ENCODE assay signal across 16 cellular contexts in genomic region chr4:89300490-89300889, GRCh38. TPM values are rescaled to one million over a fixed set of nuclear protein-coding genes. Genes with fewer than 3 reads are reported as not detected.
DNase-seq lines count a peak whose midpoint lies in the region; ATAC-seq lines count a peak whose summit lies in the region.
"Had no signal": no experiment of that assay in that cellular context is flagged by ENCODE, and none has a peak within 500 bp of the region (broad histone marks: within the 10 kb centered on the region; RNA-seq: fewer than 3 reads in every experiment).

No MANE protein-coding gene starts in this region.

- intact Hi-C loops in activated T-helper 1 cell treated with anti-CD3 and anti-CD28 coated beads, Interleukin-12 subunit alpha, Interleukin-12 subunit beta, Interleukin-2, Interleukin-4 antibody, amounts not matched to agents 30 ng/mL and 10 ng/mL and 1 ng/mL, durations not matched to agents 14 hours and 24 hours and 36 hours (cut with micrococcal nuclease) = no loop called here

- peak; percentile 24 to 42 for ATAC-seq in activated CD4-positive, CD25-positive, alpha-beta regulatory T cell treated with anti-CD3 and anti-CD28 coated beads, Interleukin-2, amount 50 U/mL, for 24 hours
- no peak for ATAC-seq in naive thymus-derived CD8-positive, alpha-beta T cell
- ATAC-seq: gastrocnemius medialis, GM23338 had no signal

- no peaks in the 10 kb centered on the region for H3K27me3 Mint-ChIP-seq in CD8-positive, alpha-beta memory T cell
- H3K27me3 Mint-ChIP-seq in activated T-helper 1 cell treated with anti-CD3 and anti-CD28 coated beads, Interleukin-12 subunit alpha, Interleukin-12 subunit beta, Interleukin-2, Interleukin-4 antibody, amounts not matched to agents 30 ng/mL and 10 ng/mL and 1 ng/mL, durations not matched to agents 14 hours and 24 hours and 36 hours (ENCODE audit: insufficient read depth) = no peaks in the 10 kb centered on the region
- H3K27me3 Mint-ChIP-seq in naive thymus-derived CD8-positive, alpha-beta T cell = no peaks in the 10 kb centered on the region
- H3K27me3 Mint-ChIP-seq: memory B cell had no signal

- no peaks in the 10 kb centered on the region for H3K9me3 Mint-ChIP-seq in CD8-positive, alpha-beta memory T cell
- no peaks in the 10 kb centered on the region for H3K9me3 Mint-ChIP-seq in activated T-helper 1 cell treated with anti-CD3 and anti-CD28 coated beads, Interleukin-12 subunit alpha, Interleukin-12 subunit beta, Interleukin-2, Interleukin-4 antibody, amounts not matched to agents 30 ng/mL and 10 ng/mL and 1 ng/mL, durations not matched to agents 14 hours and 24 hours and 36 hours
- no peaks in the 10 kb centered on the region for H3K9me3 Mint-ChIP-seq in naive thymus-derived CD8-positive, alpha-beta T cell
- H3K9me3 Mint-ChIP-seq: GM23338, memory B cell had no signal

- no peaks in the 10 kb centered on the region for H3K36me3 ChIP-seq in CD8-positive, alpha-beta memory T cell (ENCODE audit: insufficient read depth, low read length)
- H3K36me3 ChIP-seq in SJCRH30 = no peaks in the 10 kb centered on the region
- H3K36me3 ChIP-seq: gastrocnemius medialis, suprapubic skin had no signal

- peaks cover 77 to 97% (median 96%) of the 10 kb centered on the region in 3 donors for H3K4me1 Mint-ChIP-seq in CD8-positive, alpha-beta memory T cell
- peaks cover 84% of the 10 kb centered on the region for H3K4me1 Mint-ChIP-seq in activated T-helper 1 cell treated with anti-CD3 and anti-CD28 coated beads, Interleukin-12 subunit alpha, Interleukin-12 subunit beta, Interleukin-2, Interleukin-4 antibody, amounts not matched to agents 30 ng/mL and 10 ng/mL and 1 ng/mL, durations not matched to agents 14 hours and 24 hours and 36 hours (ENCODE audit: low read depth)
- H3K4me1 Mint-ChIP-seq in naive thymus-derived CD8-positive, alpha-beta T cell = peaks cover 24 to 86% (median 76%) of the 10 kb centered on the region in 4 donors

- H3K27ac ChIP-seq in CD8-positive, alpha-beta memory T cell (ENCODE audit: low read depth, low read length) = no peak overlapping the region
- no peak overlapping the region for H3K27ac ChIP-seq in SJCRH30
- H3K27ac ChIP-seq: gastrocnemius medialis, suprapubic skin had no signal

- no peaks in the 10 kb centered on the region for H3K9me3 ChIP-seq in CD8-positive, alpha-beta memory T cell (ENCODE audit: low read length)
- H3K9me3 ChIP-seq in SJCRH30 (replicated peaks) = no peaks in the 10 kb centered on the region
- H3K9me3 ChIP-seq: gastrocnemius medialis, suprapubic skin had no signal

- H3K36me3 Mint-ChIP-seq in CD8-positive, alpha-beta memory T cell = peaks cover 0 to 6% (median 2%) of the 10 kb centered on the region in 3 donors
- peaks cover 27% of the 10 kb centered on the region for H3K36me3 Mint-ChIP-seq in activated T-helper 1 cell treated with anti-CD3 and anti-CD28 coated beads, Interleukin-12 subunit alpha, Interleukin-12 subunit beta, Interleukin-2, Interleukin-4 antibody, amounts not matched to agents 30 ng/mL and 10 ng/mL and 1 ng/mL, durations not matched to agents 14 hours and 24 hours and 36 hours (ENCODE audit: low read depth)
- no peaks in the 10 kb centered on the region for H3K36me3 Mint-ChIP-seq in naive thymus-derived CD8-positive, alpha-beta T cell
- H3K36me3 Mint-ChIP-seq: memory B cell had no signal

- POLR2A ChIA-PET in CD8-positive, alpha-beta memory T cell (lab: Charles Lee) = interaction anchor here (1.3 to 3.5 kb wide), 3 partner anchors 10 to 17 kb away, joined by 5 to 35 read pairs (median 12); no protein-coding TSS in a partner anchor
- POLR2A ChIA-PET in naive thymus-derived CD8-positive, alpha-beta T cell (lab: Charles Lee) = interaction anchor here (1.0 to 4.2 kb wide), 2 partner anchors 8 to 17 kb away, joined by 3 to 22 read pairs; partner anchors contain the start of gene GPRIN3

- peaks cover 85% of the 10 kb centered on the region for H3K4me1 ChIP-seq in CD8-positive, alpha-beta memory T cell (ENCODE audit: insufficient read depth, low read length)
- H3K4me1 ChIP-seq in SJCRH30 = no peaks in the 10 kb centered on the region
- H3K4me1 ChIP-seq: gastrocnemius medialis had no signal

- CTCF ChIA-PET in CD8-positive, alpha-beta memory T cell (lab: Charles Lee) = interaction anchor here (0.9 to 8.4 kb wide), 7 partner anchors 9 to 49 kb away, joined by 3 to 72 read pairs (median 16); partner anchors contain the start of gene GPRIN3

- no peak for DNase-seq in activated CD4-positive, CD25-positive, alpha-beta regulatory T cell treated with anti-CD3 and anti-CD28 coated beads, Interleukin-2, amount 50 U/mL, for 72 hours
- no peak for DNase-seq in CD8-positive, alpha-beta memory T cell
- no peak for DNase-seq in activated T-helper 1 cell treated with anti-CD3 and anti-CD28 coated beads, Interleukin-12 subunit alpha, Interleukin-12 subunit beta, Interleukin-2, Interleukin-4 antibody, amounts not matched to agents 30 ng/mL and 10 ng/mL and 1 ng/mL, durations not matched to agents 14 hours and 24 hours and 36 hours (ENCODE audit: low spot score)
- no peak for DNase-seq in naive thymus-derived CD8-positive, alpha-beta T cell
- DNase-seq in SJCRH30 = no peak
- no peak for DNase-seq in UCSD-AML1 (lab: John Stamatoyannopoulos, UW; ENCODE audit: unreplicated experiment)
- DNase-seq in Ammon's horn (ENCODE audit: low spot score) = no peak
- DNase-seq: 8988T, amygdala, gastrocnemius medialis, NCI-H1436 treated with DMSO at 0.1 percent for 48 hours, NCI-H226 had no signal

- H3K27me3 ChIP-seq in CD8-positive, alpha-beta memory T cell (ENCODE audit: insufficient read depth, low read length, poor library complexity, severe bottlenecking) = no peaks in the 10 kb centered on the region
- H3K27me3 ChIP-seq in SJCRH30 = no peaks in the 10 kb centered on the region; the same call in 1 of the 2 replicates
- H3K27me3 ChIP-seq: gastrocnemius medialis, suprapubic skin had no signal

- H3K4me3 ChIP-seq in CD8-positive, alpha-beta memory T cell (ENCODE audit: low read length) = peak overlapping the region; percentile 22
- no peak overlapping the region for H3K4me3 ChIP-seq in SJCRH30
- H3K4me3 ChIP-seq: gastrocnemius medialis, GM23338, suprapubic skin had no signal

- H3K27ac Mint-ChIP-seq in CD8-positive, alpha-beta memory T cell = peak overlapping the region; percentile 83 to 100 (median 98)
- H3K27ac Mint-ChIP-seq in activated T-helper 1 cell treated with anti-CD3 and anti-CD28 coated beads, Interleukin-12 subunit alpha, Interleukin-12 subunit beta, Interleukin-2, Interleukin-4 antibody, amounts not matched to agents 30 ng/mL and 10 ng/mL and 1 ng/mL, durations not matched to agents 14 hours and 24 hours and 36 hours = peak overlapping the region; percentile 97
- peak overlapping the region; percentile 60 to 99 (median 96) for H3K27ac Mint-ChIP-seq in naive thymus-derived CD8-positive, alpha-beta T cell
- H3K27ac Mint-ChIP-seq: GM23338, memory B cell had no signal

- peak overlapping the region; percentile 85 to 96 (median 90) for H3K4me3 Mint-ChIP-seq in CD8-positive, alpha-beta memory T cell
- peak overlapping the region; percentile 86 for H3K4me3 Mint-ChIP-seq in activated T-helper 1 cell treated with anti-CD3 and anti-CD28 coated beads, Interleukin-12 subunit alpha, Interleukin-12 subunit beta, Interleukin-2, Interleukin-4 antibody, amounts not matched to agents 30 ng/mL and 10 ng/mL and 1 ng/mL, durations not matched to agents 14 hours and 24 hours and 36 hours
- peak overlapping the region in 6 of 10 donors; percentile 11 to 81 (median 46) for H3K4me3 Mint-ChIP-seq in naive thymus-derived CD8-positive, alpha-beta T cell
- H3K4me3 Mint-ChIP-seq: GM23338, memory B cell had no signal

RNA-seq across cellular contexts. Expression of gene GPRIN3, which starts 7.1 kb away (rescaled TPM):
- total RNA-seq in CD8-positive, alpha-beta memory T cell = 10 to 100 TPM; 15.6 to 16.2 TPM
- 16.5 TPM for polyA plus RNA-seq in CD8-positive, alpha-beta memory T cell
- total RNA-seq in activated T-helper 1 cell treated with anti-CD3 and anti-CD28 coated beads, Interleukin-12 subunit alpha, Interleukin-12 subunit beta, Interleukin-2, Interleukin-4 antibody, amounts not matched to agents 30 ng/mL and 10 ng/mL and 1 ng/mL, durations not matched to agents 14 hours and 24 hours and 36 hours = 37.1 and 39.0 TPM in 2 replicates
- 1 to 10 TPM; 6.3 to 6.5 TPM for total RNA-seq in naive thymus-derived CD8-positive, alpha-beta T cell
- polyA plus RNA-seq in naive thymus-derived CD8-positive, alpha-beta T cell = 1 to 10 TPM; 3.3 to 3.7 (median 3.4) TPM
- 0.08 and 0.12 TPM in 2 replicates for total RNA-seq in SJCRH30 (2014; rRNA removed; shearing (Covaris generic))

Comparison
In these comparisons a context has a peak if more than half of its experiments do, and no peak if none do; other contexts are left out.
1. ATAC-seq: peak in activated CD4-positive, CD25-positive, alpha-beta regulatory T cell treated with anti-CD3 and anti-CD28 coated beads, Interleukin-2, amount 50 U/mL, for 24 hours (2 of 2); none in naive thymus-derived CD8-positive, alpha-beta T cell (0 of 2).
2. Peak in every context shown above with its lines, with median percentiles within 50 percentile points of each other: H3K27ac Mint-ChIP-seq and H3K4me3 Mint-ChIP-seq.